ENCODE assay signal across 1 cellular context in the genomic region with DNA sequence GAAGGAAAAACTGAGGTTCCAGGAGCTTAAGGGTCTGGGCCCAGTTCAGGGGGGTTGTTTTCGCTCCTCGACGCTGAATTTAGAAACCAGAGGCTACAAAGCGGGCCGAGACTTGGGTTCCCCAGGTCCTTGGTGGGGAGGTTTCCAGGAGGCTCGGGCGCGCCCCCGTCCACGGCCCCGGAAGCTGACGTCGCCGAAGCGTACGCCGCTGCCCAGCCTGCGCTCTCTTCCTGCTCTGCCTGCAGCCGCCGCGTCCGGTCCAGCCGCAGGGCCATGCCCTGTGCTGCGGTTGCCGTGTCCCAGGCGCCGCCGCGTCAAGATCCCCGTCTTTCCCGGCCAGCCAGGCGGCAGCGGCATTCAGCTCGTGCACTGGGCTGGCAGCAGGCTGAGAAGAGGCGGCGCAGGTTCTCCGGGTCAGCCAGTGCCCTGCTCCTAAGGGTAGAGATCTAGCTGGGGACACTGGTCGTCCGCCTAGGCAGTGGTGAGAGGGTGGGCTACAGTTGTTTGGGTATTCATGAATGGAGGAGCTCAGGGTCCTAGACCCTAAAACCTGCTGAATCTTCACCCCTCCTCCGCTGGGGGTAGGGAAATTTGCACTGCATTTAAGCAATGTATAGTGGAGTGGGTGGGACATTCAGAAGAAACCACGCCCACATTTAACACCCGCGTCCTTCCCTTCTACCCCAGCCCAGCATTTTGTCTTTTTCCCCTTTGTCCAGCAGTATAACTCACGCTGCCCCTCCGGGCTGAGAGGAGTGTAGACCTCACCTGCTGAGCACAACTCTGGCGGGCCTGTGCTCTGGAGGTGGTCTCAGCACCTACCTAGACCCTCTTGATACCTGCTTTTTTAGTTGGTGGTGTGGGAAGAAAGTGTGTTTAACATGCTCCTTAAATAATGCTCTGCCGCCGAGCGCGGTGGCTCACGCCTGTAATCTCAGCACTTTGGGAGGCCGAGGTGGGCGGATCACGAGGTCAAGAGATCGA.
TF ChIP-seq lines count a peak whose summit lies in the region.

No MANE protein-coding gene starts in this region.

TF ChIP-seq in WTC11, 78 proteins besides CTCF, POLR2A, EP300 and RAD21 (continued from another document and continues in another):
- TF ChIP-seq, protein P1, sequence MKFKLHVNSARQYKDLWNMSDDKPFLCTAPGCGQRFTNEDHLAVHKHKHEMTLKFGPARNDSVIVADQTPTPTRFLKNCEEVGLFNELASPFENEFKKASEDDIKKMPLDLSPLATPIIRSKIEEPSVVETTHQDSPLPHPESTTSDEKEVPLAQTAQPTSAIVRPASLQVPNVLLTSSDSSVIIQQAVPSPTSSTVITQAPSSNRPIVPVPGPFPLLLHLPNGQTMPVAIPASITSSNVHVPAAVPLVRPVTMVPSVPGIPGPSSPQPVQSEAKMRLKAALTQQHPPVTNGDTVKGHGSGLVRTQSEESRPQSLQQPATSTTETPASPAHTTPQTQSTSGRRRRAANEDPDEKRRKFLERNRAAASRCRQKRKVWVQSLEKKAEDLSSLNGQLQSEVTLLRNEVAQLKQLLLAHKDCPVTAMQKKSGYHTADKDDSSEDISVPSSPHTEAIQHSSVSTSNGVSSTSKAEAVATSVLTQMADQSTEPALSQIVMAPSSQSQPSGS (CRISPR knock-in tag; IDR thresholded peaks at IDR 0.05; ENCODE audit: borderline replicate concordance, low read depth): no peak
- TF ChIP-seq ZNF232 (CRISPR knock-in tag; IDR thresholded peaks at IDR 0.05): peak; percentile 33; the same call in 1 of the 2 replicates
- TF ChIP-seq CREB1 (CRISPR knock-in tag; IDR thresholded peaks at IDR 0.05): 0 out of 2 replicates have a peak, but pooled peaks have one; percentile 52
- TF ChIP-seq, protein P2, sequence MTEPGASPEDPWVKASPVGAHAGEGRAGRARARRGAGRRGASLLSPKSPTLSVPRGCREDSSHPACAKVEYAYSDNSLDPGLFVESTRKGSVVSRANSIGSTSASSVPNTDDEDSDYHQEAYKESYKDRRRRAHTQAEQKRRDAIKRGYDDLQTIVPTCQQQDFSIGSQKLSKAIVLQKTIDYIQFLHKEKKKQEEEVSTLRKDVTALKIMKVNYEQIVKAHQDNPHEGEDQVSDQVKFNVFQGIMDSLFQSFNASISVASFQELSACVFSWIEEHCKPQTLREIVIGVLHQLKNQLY (CRISPR knock-in tag; IDR thresholded peaks at IDR 0.05): 0 out of 2 replicates have a peak, but pooled peaks have one; percentile 56
- TF ChIP-seq SMAD3 (CRISPR knock-in tag; IDR thresholded peaks at IDR 0.05; ENCODE audit: borderline replicate concordance): peak; percentile 70; the same call in 1 of the 2 replicates
- TF ChIP-seq ETV6 (CRISPR knock-in tag; IDR thresholded peaks at IDR 0.05): peak; percentile 68; the same call in 1 of the 2 replicates
- TF ChIP-seq TCF7 (CRISPR knock-in tag; IDR thresholded peaks at IDR 0.05; ENCODE audit: low read depth): peak; percentile 42; the same call in 1 of the 2 replicates
- TF ChIP-seq, protein P3, sequence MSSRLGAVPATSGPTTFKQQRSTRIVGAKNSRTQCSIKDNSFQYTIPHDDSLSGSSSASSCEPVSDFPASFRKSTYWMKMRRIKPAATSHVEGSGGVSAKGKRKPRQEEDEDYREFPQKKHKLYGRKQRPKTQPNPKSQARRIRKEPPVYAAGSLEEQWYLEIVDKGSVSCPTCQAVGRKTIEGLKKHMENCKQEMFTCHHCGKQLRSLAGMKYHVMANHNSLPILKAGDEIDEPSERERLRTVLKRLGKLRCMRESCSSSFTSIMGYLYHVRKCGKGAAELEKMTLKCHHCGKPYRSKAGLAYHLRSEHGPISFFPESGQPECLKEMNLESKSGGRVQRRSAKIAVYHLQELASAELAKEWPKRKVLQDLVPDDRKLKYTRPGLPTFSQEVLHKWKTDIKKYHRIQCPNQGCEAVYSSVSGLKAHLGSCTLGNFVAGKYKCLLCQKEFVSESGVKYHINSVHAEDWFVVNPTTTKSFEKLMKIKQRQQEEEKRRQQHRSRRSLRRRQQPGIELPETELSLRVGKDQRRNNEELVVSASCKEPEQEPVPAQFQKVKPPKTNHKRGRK (CRISPR knock-in tag; IDR thresholded peaks at IDR 0.05; ENCODE audit: borderline replicate concordance): no peak
- TF ChIP-seq, protein P4, sequence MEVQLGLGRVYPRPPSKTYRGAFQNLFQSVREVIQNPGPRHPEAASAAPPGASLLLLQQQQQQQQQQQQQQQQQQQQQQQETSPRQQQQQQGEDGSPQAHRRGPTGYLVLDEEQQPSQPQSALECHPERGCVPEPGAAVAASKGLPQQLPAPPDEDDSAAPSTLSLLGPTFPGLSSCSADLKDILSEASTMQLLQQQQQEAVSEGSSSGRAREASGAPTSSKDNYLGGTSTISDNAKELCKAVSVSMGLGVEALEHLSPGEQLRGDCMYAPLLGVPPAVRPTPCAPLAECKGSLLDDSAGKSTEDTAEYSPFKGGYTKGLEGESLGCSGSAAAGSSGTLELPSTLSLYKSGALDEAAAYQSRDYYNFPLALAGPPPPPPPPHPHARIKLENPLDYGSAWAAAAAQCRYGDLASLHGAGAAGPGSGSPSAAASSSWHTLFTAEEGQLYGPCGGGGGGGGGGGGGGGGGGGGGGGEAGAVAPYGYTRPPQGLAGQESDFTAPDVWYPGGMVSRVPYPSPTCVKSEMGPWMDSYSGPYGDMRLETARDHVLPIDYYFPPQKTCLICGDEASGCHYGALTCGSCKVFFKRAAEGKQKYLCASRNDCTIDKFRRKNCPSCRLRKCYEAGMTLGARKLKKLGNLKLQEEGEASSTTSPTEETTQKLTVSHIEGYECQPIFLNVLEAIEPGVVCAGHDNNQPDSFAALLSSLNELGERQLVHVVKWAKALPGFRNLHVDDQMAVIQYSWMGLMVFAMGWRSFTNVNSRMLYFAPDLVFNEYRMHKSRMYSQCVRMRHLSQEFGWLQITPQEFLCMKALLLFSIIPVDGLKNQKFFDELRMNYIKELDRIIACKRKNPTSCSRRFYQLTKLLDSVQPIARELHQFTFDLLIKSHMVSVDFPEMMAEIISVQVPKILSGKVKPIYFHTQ (CRISPR knock-in tag; IDR thresholded peaks at IDR 0.05): no peak
- TF ChIP-seq, protein P5, sequence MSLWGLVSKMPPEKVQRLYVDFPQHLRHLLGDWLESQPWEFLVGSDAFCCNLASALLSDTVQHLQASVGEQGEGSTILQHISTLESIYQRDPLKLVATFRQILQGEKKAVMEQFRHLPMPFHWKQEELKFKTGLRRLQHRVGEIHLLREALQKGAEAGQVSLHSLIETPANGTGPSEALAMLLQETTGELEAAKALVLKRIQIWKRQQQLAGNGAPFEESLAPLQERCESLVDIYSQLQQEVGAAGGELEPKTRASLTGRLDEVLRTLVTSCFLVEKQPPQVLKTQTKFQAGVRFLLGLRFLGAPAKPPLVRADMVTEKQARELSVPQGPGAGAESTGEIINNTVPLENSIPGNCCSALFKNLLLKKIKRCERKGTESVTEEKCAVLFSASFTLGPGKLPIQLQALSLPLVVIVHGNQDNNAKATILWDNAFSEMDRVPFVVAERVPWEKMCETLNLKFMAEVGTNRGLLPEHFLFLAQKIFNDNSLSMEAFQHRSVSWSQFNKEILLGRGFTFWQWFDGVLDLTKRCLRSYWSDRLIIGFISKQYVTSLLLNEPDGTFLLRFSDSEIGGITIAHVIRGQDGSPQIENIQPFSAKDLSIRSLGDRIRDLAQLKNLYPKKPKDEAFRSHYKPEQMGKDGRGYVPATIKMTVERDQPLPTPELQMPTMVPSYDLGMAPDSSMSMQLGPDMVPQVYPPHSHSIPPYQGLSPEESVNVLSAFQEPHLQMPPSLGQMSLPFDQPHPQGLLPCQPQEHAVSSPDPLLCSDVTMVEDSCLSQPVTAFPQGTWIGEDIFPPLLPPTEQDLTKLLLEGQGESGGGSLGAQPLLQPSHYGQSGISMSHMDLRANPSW (CRISPR knock-in tag; conservative IDR thresholded peaks at IDR 0.05; ENCODE audit: low read depth): no peak
- TF ChIP-seq GRHL2 (CRISPR knock-in tag; IDR thresholded peaks at IDR 0.05; ENCODE audit: insufficient replicate concordance, severe bottlenecking): no peak
- no peak for TF ChIP-seq IRF2 (CRISPR knock-in tag; IDR thresholded peaks at IDR 0.05; ENCODE audit: borderline replicate concordance, low read depth)
- TF ChIP-seq ZNF121 (CRISPR knock-in tag; IDR thresholded peaks at IDR 0.05): peak; percentile 74; the same call in 1 of the 2 replicates
- no peak for TF ChIP-seq ZNF671 (CRISPR knock-in tag; IDR thresholded peaks at IDR 0.05)
- no peak for TF ChIP-seq ZNF219 (CRISPR knock-in tag; IDR thresholded peaks at IDR 0.05; ENCODE audit: borderline replicate concordance)
- TF ChIP-seq ZNF317 (CRISPR knock-in tag; IDR thresholded peaks at IDR 0.05; ENCODE audit: borderline replicate concordance, low read depth): 0 out of 2 replicates have a peak, but pooled peaks have one; percentile 39
- TF ChIP-seq EMX1 (CRISPR knock-in tag; IDR thresholded peaks at IDR 0.05): no peak
- TF ChIP-seq, protein P6, sequence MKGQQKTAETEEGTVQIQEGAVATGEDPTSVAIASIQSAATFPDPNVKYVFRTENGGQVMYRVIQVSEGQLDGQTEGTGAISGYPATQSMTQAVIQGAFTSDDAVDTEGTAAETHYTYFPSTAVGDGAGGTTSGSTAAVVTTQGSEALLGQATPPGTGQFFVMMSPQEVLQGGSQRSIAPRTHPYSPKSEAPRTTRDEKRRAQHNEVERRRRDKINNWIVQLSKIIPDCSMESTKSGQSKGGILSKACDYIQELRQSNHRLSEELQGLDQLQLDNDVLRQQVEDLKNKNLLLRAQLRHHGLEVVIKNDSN (CRISPR knock-in tag; IDR thresholded peaks at IDR 0.05): no peak
- no peak for TF ChIP-seq ZNF396 (CRISPR knock-in tag; IDR thresholded peaks at IDR 0.05; ENCODE audit: borderline replicate concordance)
- no peak for TF ChIP-seq ATF1 (CRISPR knock-in tag; IDR thresholded peaks at IDR 0.05)
- TF ChIP-seq ZNF138 (CRISPR knock-in tag; conservative IDR thresholded peaks at IDR 0.05): no peak
- peak; percentile 83 for TF ChIP-seq FOXK1 (CRISPR knock-in tag; IDR thresholded peaks at IDR 0.05)
- TF ChIP-seq PRRX2 (CRISPR knock-in tag; IDR thresholded peaks at IDR 0.05): no peak
- TF ChIP-seq CBFB (CRISPR knock-in tag; IDR thresholded peaks at IDR 0.05; ENCODE audit: low read depth): no peak
- TF ChIP-seq FOXP1 (CRISPR knock-in tag; IDR thresholded peaks at IDR 0.05; ENCODE audit: borderline replicate concordance): peak; percentile 68; the same call in 1 of the 2 replicates
- peak; percentile 47; the same call in 1 of the 2 replicates for TF ChIP-seq CREM (CRISPR knock-in tag; IDR thresholded peaks at IDR 0.05)
- no peak; the same call in 1 of the 2 replicates for TF ChIP-seq NR1H2 (CRISPR knock-in tag; IDR thresholded peaks at IDR 0.05)
- TF ChIP-seq, protein P7, sequence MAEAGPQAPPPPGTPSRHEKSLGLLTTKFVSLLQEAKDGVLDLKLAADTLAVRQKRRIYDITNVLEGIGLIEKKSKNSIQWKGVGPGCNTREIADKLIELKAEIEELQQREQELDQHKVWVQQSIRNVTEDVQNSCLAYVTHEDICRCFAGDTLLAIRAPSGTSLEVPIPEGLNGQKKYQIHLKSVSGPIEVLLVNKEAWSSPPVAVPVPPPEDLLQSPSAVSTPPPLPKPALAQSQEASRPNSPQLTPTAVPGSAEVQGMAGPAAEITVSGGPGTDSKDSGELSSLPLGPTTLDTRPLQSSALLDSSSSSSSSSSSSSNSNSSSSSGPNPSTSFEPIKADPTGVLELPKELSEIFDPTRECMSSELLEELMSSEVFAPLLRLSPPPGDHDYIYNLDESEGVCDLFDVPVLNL (CRISPR knock-in tag; IDR thresholded peaks at IDR 0.05; ENCODE audit: borderline replicate concordance, low read depth): no peak
- TF ChIP-seq ZBTB21 (CRISPR knock-in tag; IDR thresholded peaks at IDR 0.05; ENCODE audit: borderline replicate concordance): peak; percentile 68; the same call in 1 of the 2 replicates
- peak; percentile 67; the same call in 1 of the 2 replicates for TF ChIP-seq ESRRA (CRISPR knock-in tag; IDR thresholded peaks at IDR 0.05; ENCODE audit: borderline replicate concordance)
- TF ChIP-seq KAT7 (CRISPR knock-in tag; IDR thresholded peaks at IDR 0.05; ENCODE audit: borderline replicate concordance): no peak
- TF ChIP-seq, protein P8, sequence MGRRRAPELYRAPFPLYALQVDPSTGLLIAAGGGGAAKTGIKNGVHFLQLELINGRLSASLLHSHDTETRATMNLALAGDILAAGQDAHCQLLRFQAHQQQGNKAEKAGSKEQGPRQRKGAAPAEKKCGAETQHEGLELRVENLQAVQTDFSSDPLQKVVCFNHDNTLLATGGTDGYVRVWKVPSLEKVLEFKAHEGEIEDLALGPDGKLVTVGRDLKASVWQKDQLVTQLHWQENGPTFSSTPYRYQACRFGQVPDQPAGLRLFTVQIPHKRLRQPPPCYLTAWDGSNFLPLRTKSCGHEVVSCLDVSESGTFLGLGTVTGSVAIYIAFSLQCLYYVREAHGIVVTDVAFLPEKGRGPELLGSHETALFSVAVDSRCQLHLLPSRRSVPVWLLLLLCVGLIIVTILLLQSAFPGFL (CRISPR knock-in tag; IDR thresholded peaks at IDR 0.05; ENCODE audit: borderline replicate concordance): no peak
- TF ChIP-seq, protein P9, sequence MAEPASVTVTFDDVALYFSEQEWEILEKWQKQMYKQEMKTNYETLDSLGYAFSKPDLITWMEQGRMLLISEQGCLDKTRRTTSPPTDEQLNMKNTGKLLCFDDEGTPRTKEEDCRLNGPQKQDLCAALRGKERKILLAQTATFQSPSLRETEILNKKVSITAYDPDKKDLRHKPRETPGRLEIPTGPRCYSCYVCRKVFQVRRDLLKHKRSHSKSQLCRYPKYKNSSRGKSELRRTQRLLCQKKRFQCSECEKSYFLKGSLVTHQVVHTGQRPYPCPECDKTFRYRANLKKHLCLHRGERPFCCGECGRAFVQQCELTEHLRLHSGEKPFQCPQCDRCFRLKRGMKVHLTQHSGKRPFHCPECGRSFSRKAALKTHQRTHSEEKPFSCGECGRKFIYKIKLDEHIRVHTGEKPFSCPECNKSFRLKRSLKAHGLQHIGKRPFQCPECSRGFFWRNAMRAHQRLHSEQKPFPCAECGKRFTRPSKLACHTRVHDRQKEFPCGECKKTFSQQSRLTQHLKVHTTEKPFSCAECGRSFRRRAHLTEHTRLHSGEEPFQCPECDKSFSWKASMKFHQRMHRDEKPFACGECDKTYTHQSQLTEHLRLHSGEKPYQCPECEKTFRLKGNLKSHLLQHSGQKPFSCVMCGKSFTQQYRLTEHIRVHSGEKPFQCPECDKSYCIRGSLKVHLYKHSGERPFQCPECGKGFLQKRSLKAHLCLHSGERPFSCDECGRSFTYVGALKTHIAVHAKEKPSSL (CRISPR knock-in tag; conservative IDR thresholded peaks at IDR 0.05): no peak
- no peak for TF ChIP-seq NR3C1 (CRISPR knock-in tag; conservative IDR thresholded peaks at IDR 0.05; ENCODE audit: low read depth)
- peak; percentile 91; the same call in 1 of the 2 replicates for TF ChIP-seq ELF4 (CRISPR knock-in tag; IDR thresholded peaks at IDR 0.05; ENCODE audit: low read depth)
